Comparison of ENCODE assay signal across 17 cellular contexts in the genomic region with DNA sequence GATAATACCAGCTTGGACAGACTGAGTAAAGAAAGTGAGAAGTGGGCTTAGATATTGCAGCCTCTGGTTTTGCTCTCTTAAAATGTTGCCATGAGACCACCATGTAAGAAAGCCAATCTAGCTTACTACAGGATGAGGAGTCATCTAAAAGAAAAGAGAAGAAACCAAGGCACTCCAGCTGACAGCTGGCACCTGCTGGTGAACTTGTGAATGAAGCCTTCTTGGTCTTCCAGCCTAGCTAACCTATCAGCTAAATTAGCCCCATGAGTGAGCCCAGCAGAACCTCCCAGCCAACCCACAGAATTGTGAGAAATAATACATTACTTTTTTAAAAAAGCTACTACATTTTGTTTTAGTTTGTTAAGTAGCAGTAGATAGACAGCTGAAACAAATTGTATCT.
DNase-seq lines count a peak whose midpoint lies in the region; ATAC-seq and TF ChIP-seq lines count a peak whose summit lies in the region.
"Had no signal": no experiment of that assay in that cellular context is flagged by ENCODE, and none has a peak within 500 bp of the region (broad histone marks: within the 10 kb centered on the region; RNA-seq: fewer than 3 reads in every experiment).

No MANE protein-coding gene starts in this region.

- no peak overlapping the region for H3K4me2 ChIP-seq in H9 (ENCODE audit: insufficient read depth, insufficient read length, low read length)
- H3K4me2 ChIP-seq: BLaER1 treated with 17β-estradiol and CSF1 and Interleukin-3, amounts not matched to agents 10 nM and 100 nM; KMS-11 had no signal

- no peak overlapping the region for H2AK5ac ChIP-seq in H9 (ENCODE audit: insufficient read length, low read length)

- H3K36me3 Mint-ChIP-seq in H9 (ENCODE audit: insufficient read depth in 1 of 3, low read depth in 3 of 3) = no peaks in the 10 kb centered on the region
- H3K36me3 Mint-ChIP-seq in endodermal cell (ENCODE audit: low read depth) = no peaks in the 10 kb centered on the region
- no peaks in the 10 kb centered on the region for H3K36me3 Mint-ChIP-seq in nephron progenitor cell (ENCODE audit: low read depth)
- H3K36me3 Mint-ChIP-seq: CD8-positive, alpha-beta memory T cell had no signal

- H3K27me3 ChIP-seq in H9 (ENCODE audit: insufficient read depth, low read length) (no peaks in the 10 kb centered on the region), endodermal cell (ENCODE audit: control insufficient read depth, insufficient read depth, low read length, poor library complexity, severe bottlenecking) (no peaks in the 10 kb centered on the region)
- H3K27me3 ChIP-seq: BLaER1 treated with 17β-estradiol and CSF1 and Interleukin-3, amounts not matched to agents 10 nM and 100 nM had no signal

- H3K18ac ChIP-seq in H9 (ENCODE audit: insufficient read length, low read depth, low read length) = no peak overlapping the region

- H3K27ac ChIP-seq in H9 (ENCODE audit: insufficient read length, low read depth, low read length) = no peak overlapping the region
- H3K27ac ChIP-seq in endodermal cell (ENCODE audit: low read depth, low read length) = no peak overlapping the region
- H3K27ac ChIP-seq: BLaER1 treated with 17β-estradiol and CSF1 and Interleukin-3, amounts not matched to agents 10 nM and 100 nM; KMS-11 had no signal

- H3K9ac ChIP-seq in H9 (ENCODE audit: extremely low read depth, insufficient read length, low read length) = no peak overlapping the region
- H3K9ac ChIP-seq in endodermal cell (ENCODE audit: extremely low read depth, low read length, poor library complexity, severe bottlenecking) = no peak overlapping the region
- H3K9ac ChIP-seq: BLaER1 treated with 17β-estradiol and CSF1 and Interleukin-3, amounts not matched to agents 10 nM and 100 nM; KMS-11 had no signal

- H3K9me3 ChIP-seq in H9 (ENCODE audit: control insufficient read depth, low read depth, low read length) (no peaks in the 10 kb centered on the region), endodermal cell (ENCODE audit: control insufficient read depth, low read length) (no peaks in the 10 kb centered on the region)
- H3K9me3 ChIP-seq: BLaER1 treated with 17β-estradiol and CSF1 and Interleukin-3, amounts not matched to agents 10 nM and 100 nM; HAP-1 had no signal

- H3K4me3 Mint-ChIP-seq in H9 (no peak overlapping the region), endodermal cell (no peak overlapping the region), nephron progenitor cell (no peak overlapping the region)
- H3K4me3 Mint-ChIP-seq: B cell; CD8-positive, alpha-beta memory T cell had no signal

- no peak overlapping the region for H3T11ph ChIP-seq in H9 (ENCODE audit: low read length)

- no peaks in the 10 kb centered on the region for H4K20me1 ChIP-seq in H9 (ENCODE audit: control insufficient read depth, insufficient read depth, insufficient read length)
- H4K20me1 ChIP-seq: BLaER1 treated with 17β-estradiol and CSF1 and Interleukin-3, amounts not matched to agents 10 nM and 100 nM had no signal

- H3K23ac ChIP-seq in H9 (ENCODE audit: insufficient read length, low read depth, low read length) = no peak overlapping the region

- H3K14ac ChIP-seq in H9 (ENCODE audit: insufficient read depth, low read length) = no peak overlapping the region

- H4K91ac ChIP-seq in H9 (ENCODE audit: insufficient read length, low read depth, low read length) = no peak overlapping the region

- no peak for ATAC-seq in HG03439 (IDR thresholded peaks at IDR 0.05; ENCODE audit: unreplicated experiment)

- no peak overlapping the region for H2BK15ac ChIP-seq in H9 (ENCODE audit: low read depth, low read length)

- H3K4me1 ChIP-seq in H9 (ENCODE audit: insufficient read depth, low read length) (no peaks in the 10 kb centered on the region), endodermal cell (ENCODE audit: control insufficient read depth, insufficient read depth, low read length) (no peaks in the 10 kb centered on the region)
- H3K4me1 ChIP-seq: BLaER1 treated with 17β-estradiol and CSF1 and Interleukin-3, amounts not matched to agents 10 nM and 100 nM; HAP-1 had no signal

- TF ChIP-seq CTCF in H9 (conservative IDR thresholded peaks at IDR 0.05) (peak; percentile 22; the same call in 1 of the 3 replicates), endodermal cell (conservative IDR thresholded peaks at IDR 0.05) (peak; percentile 65), nephron progenitor cell (IDR thresholded peaks at IDR 0.05) (no peak)

- no peaks in the 10 kb centered on the region for H3K79me2 ChIP-seq in H9 (ENCODE audit: insufficient read depth, low read length)

- H3K9me3 Mint-ChIP-seq in H9 = no peaks in the 10 kb centered on the region
- H3K9me3 Mint-ChIP-seq in endodermal cell = no peaks in the 10 kb centered on the region
- H3K9me3 Mint-ChIP-seq in nephron progenitor cell = no peaks in the 10 kb centered on the region
- H3K9me3 Mint-ChIP-seq: CD8-positive, alpha-beta memory T cell had no signal

- no peak overlapping the region for H4K8ac ChIP-seq in H9 (replicated peaks; ENCODE audit: insufficient read length, low read depth, low read length)

- H3K27ac Mint-ChIP-seq in H9 (no peak overlapping the region), endodermal cell (no peak overlapping the region), nephron progenitor cell (peak overlapping the region; percentile 3)
- H3K27ac Mint-ChIP-seq: B cell; CD8-positive, alpha-beta memory T cell had no signal

- no peak overlapping the region for H3K56ac ChIP-seq in H9 (ENCODE audit: insufficient read length, low read depth, low read length)

- no peaks in the 10 kb centered on the region for H3K36me3 ChIP-seq in endodermal cell (ENCODE audit: control insufficient read depth, insufficient read depth, low read length)
- H3K36me3 ChIP-seq: BLaER1 treated with 17β-estradiol and CSF1 and Interleukin-3, amounts not matched to agents 10 nM and 100 nM; HAP-1 had no signal

- H4K5ac ChIP-seq in H9 (ENCODE audit: insufficient read length, low read depth, low read length) = no peak overlapping the region

- no peaks in the 10 kb centered on the region for H3K79me1 ChIP-seq in H9 (ENCODE audit: insufficient read depth, low read depth, low read length, poor library complexity, severe bottlenecking)

- H2BK5ac ChIP-seq in H9 (ENCODE audit: insufficient read length, low read length) = no peak overlapping the region

- no peak overlapping the region for H2BK20ac ChIP-seq in H9 (ENCODE audit: low read depth, low read length, poor library complexity, severe bottlenecking)

- H3K4me3 ChIP-seq in endodermal cell (ENCODE audit: low read length) = no peak overlapping the region
- H3K4me3 ChIP-seq: BLaER1 treated with 17β-estradiol and CSF1 and Interleukin-3, amounts not matched to agents 10 nM and 100 nM; HAP-1 had no signal

- no peak overlapping the region for H2BK120ac ChIP-seq in H9 (ENCODE audit: low read depth, low read length, poor library complexity, severe bottlenecking)

- H3K4ac ChIP-seq in H9 (ENCODE audit: low read depth, low read length) = no peak overlapping the region

- no peaks in the 10 kb centered on the region for H3K4me1 Mint-ChIP-seq in H9
- H3K4me1 Mint-ChIP-seq in endodermal cell = peaks cover 6% of the 10 kb centered on the region
- no peaks in the 10 kb centered on the region for H3K4me1 Mint-ChIP-seq in nephron progenitor cell
- H3K4me1 Mint-ChIP-seq: B cell; CD8-positive, alpha-beta memory T cell had no signal

- no peaks in the 10 kb centered on the region for H3K23me2 ChIP-seq in H9 (ENCODE audit: insufficient read length, low read depth, low read length, poor library complexity, severe bottlenecking)

- peaks cover 3% of the 10 kb centered on the region; the same call in 1 of the 2 replicates for H3K27me3 Mint-ChIP-seq in H9 (ENCODE audit: low read depth)
- no peaks in the 10 kb centered on the region for H3K27me3 Mint-ChIP-seq in endodermal cell (ENCODE audit: insufficient read depth)
- H3K27me3 Mint-ChIP-seq in nephron progenitor cell (ENCODE audit: low read depth, poor library complexity) = no peaks in the 10 kb centered on the region

- DNase-seq in H9 (no peak), OCI-M1 (lab: John Stamatoyannopoulos, UW) (peak; percentile 31), endodermal cell (no peak), nephron progenitor cell (no peak), NCI-H82 treated with DMSO at 0.1 percent for 48 hours (lab: John Stamatoyannopoulos, UW; ENCODE audit: unreplicated experiment) (no peak)
- no peak for DNase-seq in stimulated activated CD4-positive, alpha-beta T cell treated with anti-CD3 and anti-CD28 coated beads, Interleukin-4, amount 100 ng/mL, for 4 hours
- DNase-seq: CD8-positive, alpha-beta memory T cell; COR-L47; DMS 273 treated with DMSO at 0.1 percent for 48 hours; DMS79; GDM1; GOT3 had no signal

- H2AFZ ChIP-seq in H9 (ENCODE audit: low read length) = no peak overlapping the region

- H2BK12ac ChIP-seq in H9 (ENCODE audit: insufficient read length, low read depth, low read length) = no peak overlapping the region
